Comparison of ENCODE assay signal across 17 cellular contexts in the genomic region with DNA sequence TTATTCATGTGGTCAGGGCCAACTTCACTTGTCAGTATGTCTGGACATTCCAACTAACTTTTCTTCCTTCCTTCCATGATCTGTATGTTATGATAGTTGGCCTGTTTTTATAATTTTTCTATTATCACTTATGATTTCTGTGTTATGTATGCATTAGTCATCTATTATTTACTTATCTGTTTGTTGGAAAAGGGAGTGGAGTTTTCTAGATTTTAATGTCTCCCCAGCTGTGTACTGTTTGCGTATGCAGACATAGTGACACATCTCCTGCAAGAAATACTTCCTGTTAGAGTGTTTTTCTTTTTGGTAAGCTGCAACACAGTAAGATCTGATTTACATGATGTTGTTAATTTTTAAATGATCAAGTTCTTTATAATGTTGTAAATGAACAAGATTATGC. TPM values are rescaled to one million over a fixed set of nuclear protein-coding genes. Genes with fewer than 3 reads are reported as not detected.
DNase-seq lines count a peak whose midpoint lies in the region; ATAC-seq, FAIRE-seq and TF ChIP-seq lines count a peak whose summit lies in the region.
"Had no signal": no experiment of that assay in that cellular context is flagged by ENCODE, and none has a peak within 500 bp of the region (broad histone marks: within the 10 kb centered on the region; RNA-seq: fewer than 3 reads in every experiment).

No MANE protein-coding gene starts in this region.

- no peak overlapping the region for H3K4me3 ChIP-seq in endothelial cell of umbilical vein (replicated peaks in 1 of 3; ENCODE audit: insufficient read depth in 1 of 3, low read depth in 1 of 3, low read length in 3 of 3)

- H4K20me1 ChIP-seq in endothelial cell of umbilical vein (replicated peaks; ENCODE audit: control insufficient read depth, extremely low read depth, insufficient read depth, low read length): no peaks in the 10 kb centered on the region

- dilution Hi-C loops in endothelial cell of umbilical vein (cut with MboI; ENCODE audit: extremely low pct_ligation_motif_present, low sequenced_read_pairs): no loop called here

- H3K9me1 ChIP-seq in endothelial cell of umbilical vein (replicated peaks; ENCODE audit: control insufficient read depth, extremely low read depth, insufficient read depth, low read length): no peaks in the 10 kb centered on the region

- POLR2A ChIA-PET in RWPE1 (lab: Yijun Ruan, JAX; ENCODE audit: low non-redundant PET) (no interaction called here), endothelial cell of umbilical vein (lab: Charles Lee) (no interaction called here)

- no peak for ATAC-seq in HG02571 (IDR thresholded peaks at IDR 0.05; ENCODE audit: unreplicated experiment)
- no peak for ATAC-seq in stimulated activated naive CD8-positive, alpha-beta T cell treated with anti-CD3 and anti-CD28 coated beads, Interleukin-15, Interleukin-2, amounts not matched to agents 100 U/mL and 50 U/mL, for 24 hours

- no peaks in the 10 kb centered on the region for H3K27me3 ChIP-seq in endothelial cell of umbilical vein (ENCODE audit: control insufficient read depth in 2 of 2, insufficient read depth in 2 of 2, low read length in 2 of 2)

- H3K4me2 ChIP-seq in endothelial cell of umbilical vein (ENCODE audit: insufficient read depth, low read length): peak overlapping the region; percentile 65

- no peaks in the 10 kb centered on the region for H3K36me3 ChIP-seq in endothelial cell of umbilical vein (ENCODE audit: control insufficient read depth in 2 of 2, extremely low read depth in 1 of 2, insufficient read depth in 2 of 2, low read length in 2 of 2)

- FAIRE-seq in endothelial cell of umbilical vein (lab: Jason Lieb, UNC): no peak

- DNase-seq in HCEC 1CT: peak; percentile 26
- DNase-seq in RWPE1 (ENCODE audit: low spot score): peak; percentile 19
- DNase-seq in endothelial cell of umbilical vein (ENCODE audit: low read depth, low spot score): peak; percentile 75
- peak; percentile 15 to 54 for DNase-seq in lung microvascular endothelial cell (ENCODE audit: low read depth in 2 of 2)
- DNase-seq in nucleus accumbens (lab: John Stamatoyannopoulos, UW): no peak
- DNase-seq in stimulated activated naive CD8-positive, alpha-beta T cell treated with anti-CD3 and anti-CD28 coated beads, Interleukin-15, Interleukin-2, amounts not matched to agents 100 U/mL and 50 U/mL, for 24 hours: no peak
- DNase-seq: Caco-2; EL; HFFc6; Karpas-422; MM.1S; NCI-H1105 treated with DMSO at 0.1 percent for 48 hours; NCI-H1694 treated with DMSO at 0.1 percent for 48 hours; NCI-H446 treated with DMSO at 0.1 percent for 48 hours; NK-92 treated with Interleukin-12 subunit alpha and Interleukin-12 subunit beta, amount 100 ng/mL, for 24 hours had no signal

- H3K79me2 ChIP-seq in endothelial cell of umbilical vein (ENCODE audit: control insufficient read depth, insufficient read depth, low read length): no peaks in the 10 kb centered on the region

- intact Hi-C loops in endothelial cell of umbilical vein (cut with micrococcal nuclease): loop anchor here (2.0 to 5.0 kb wide), 3 partner anchors 63 to 230 kb away; no protein-coding TSS in a partner anchor

- peaks cover 26% of the 10 kb centered on the region for H3K4me1 ChIP-seq in endothelial cell of umbilical vein (ENCODE audit: control insufficient read depth, extremely low read depth, insufficient read depth, low read length)
- H3K4me1 ChIP-seq: Caco-2 had no signal

- CTCF ChIA-PET in RWPE1 (lab: Yijun Ruan, JAX): interaction anchor here (0.6 kb wide), 1 partner anchor 43 kb away, joined by 3 read pairs; no protein-coding TSS in a partner anchor
- CTCF ChIA-PET in endothelial cell of umbilical vein (lab: Charles Lee): interaction anchor here (0.8 to 5.0 kb wide), 7 partner anchors 9 to 287 kb away, joined by 3 to 38 read pairs (median 4); partner anchors contain the start of gene INSYN2B

- TF ChIP-seq POLR2A in endothelial cell of umbilical vein (IDR thresholded peaks at IDR 0.05; ENCODE audit: low read depth, low read length): no peak

- H3K9me3 ChIP-seq in endothelial cell of umbilical vein (replicated peaks; ENCODE audit: control insufficient read depth, insufficient read depth, low read length): no peaks in the 10 kb centered on the region
- H3K9me3 ChIP-seq: Caco-2 had no signal

- TF ChIP-seq CTCF in RWPE1 (conservative IDR thresholded peaks at IDR 0.05; ENCODE audit: low read depth) (no peak), endothelial cell of umbilical vein (IDR thresholded peaks at IDR 0.05; ENCODE audit: extremely low read depth in 1 of 2, insufficient read depth in 1 of 2, low read depth in 1 of 2, low read length in 2 of 2) (no peak)

- H3K27ac ChIP-seq in RWPE1 (no peak overlapping the region), endothelial cell of umbilical vein (ENCODE audit: insufficient read depth, low read depth, low read length) (peak overlapping the region; percentile 95)

- peak overlapping the region; percentile 66 for H3K9ac ChIP-seq in endothelial cell of umbilical vein (replicated peaks; ENCODE audit: extremely low read depth, insufficient read depth, low read length)

- BruUV-seq in endothelial cell of umbilical vein (replicated peaks; lab: Mats Ljungman, UMichigan): no TSS peak

- no peak overlapping the region for H2AFZ ChIP-seq in endothelial cell of umbilical vein (ENCODE audit: low read depth, low read length)

TF ChIP-seq in endothelial cell of umbilical vein, 7 proteins besides CTCF, POLR2A, EP300 and RAD21:
- TF ChIP-seq GATA2 (IDR thresholded peaks at IDR 0.05; ENCODE audit: insufficient read depth, insufficient read length, low read depth, low read length): peak; percentile 73
- TF ChIP-seq JUN (IDR thresholded peaks at IDR 0.05; ENCODE audit: borderline replicate concordance, insufficient read depth, insufficient read length, low read depth): peak; percentile 62
- peak; percentile 95 for TF ChIP-seq FOS (IDR thresholded peaks at IDR 0.05; ENCODE audit: borderline replicate concordance, insufficient read depth, low read length)
- TF ChIP-seq MAX (IDR thresholded peaks at IDR 0.05; ENCODE audit: insufficient read depth, insufficient read length): no peak
- TF ChIP-seq MYC (IDR thresholded peaks at IDR 0.05; ENCODE audit: low read depth, low read length): no peak
- peak; percentile 48 for TF ChIP-seq POLR2AphosphoS5 (IDR thresholded peaks at IDR 0.05; ENCODE audit: insufficient read depth, low read depth, low read length)

RNA-seq across cellular contexts. Expression of gene INSYN2B, which starts 8.7 kb away (rescaled TPM):
- 8.2 and 9.9 TPM in 2 replicates for total RNA-seq in endothelial cell of umbilical vein
- 12.6 and 17.1 TPM in 2 replicates for polyA plus RNA-seq in endothelial cell of umbilical vein
- polyA plus RNA-seq in endothelial cell of umbilical vein (2011; cell fraction: cytosol; rRNA removed): 11.0 and 18.9 TPM in 2 replicates
- 14.4 and 19.4 TPM in 2 replicates for polyA plus RNA-seq in endothelial cell of umbilical vein (2011; cell fraction: nucleus; rRNA removed)
- 12.8 and 20.5 TPM in 2 replicates for polyA plus RNA-seq in endothelial cell of umbilical vein (2012)
- 8.4 and 9.0 TPM in 2 replicates for polyA minus RNA-seq in endothelial cell of umbilical vein
- polyA minus RNA-seq in endothelial cell of umbilical vein (2011; cell fraction: cytosol; rRNA and poly(A)+ RNA removed): not detected
- polyA minus RNA-seq in endothelial cell of umbilical vein (2011; cell fraction: nucleus; rRNA and poly(A)+ RNA removed): 9.1 and 14.4 TPM in 2 replicates
- 0.40 and 1.3 TPM in 2 replicates for total RNA-seq in lung microvascular endothelial cell
- total RNA-seq: Caco-2, OCI-LY7 had no signal

Comparison
In these comparisons a context has a peak if more than half of its experiments do, and no peak if none do; other contexts are left out.
1. DNase-seq: peak in HCEC 1CT (single experiment), RWPE1 (single experiment), endothelial cell of umbilical vein (single experiment) and lung microvascular endothelial cell (2 of 2); none in nucleus accumbens (0 of 56) and stimulated activated naive CD8-positive, alpha-beta T cell treated with anti-CD3 and anti-CD28 coated beads, Interleukin-15, Interleukin-2, amounts not matched to agents 100 U/mL and 50 U/mL, for 24 hours (single experiment).